9 cellular contexts compared by ENCODE assay signal in the genomic region with DNA sequence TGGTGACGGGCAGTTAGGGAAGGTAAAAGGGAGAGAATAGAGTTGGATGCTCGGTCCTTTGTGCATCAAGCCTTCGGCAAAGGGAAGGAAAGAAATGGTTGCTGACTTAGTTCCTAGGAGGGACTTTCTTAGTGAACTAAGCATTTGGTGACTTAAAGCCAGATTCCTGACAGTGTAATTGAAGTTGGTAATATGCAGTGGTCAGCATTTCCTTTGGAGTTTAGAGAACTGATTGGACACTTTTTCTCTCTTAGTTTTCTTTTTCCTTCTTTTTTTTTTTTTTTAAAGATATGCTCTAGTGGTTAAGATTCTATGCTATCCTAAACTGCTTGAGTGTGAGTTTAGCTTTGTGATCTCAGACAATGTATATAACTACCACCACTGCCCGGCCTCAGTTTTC. TPM values are rescaled to one million over a fixed set of nuclear protein-coding genes. Genes with fewer than 3 reads are reported as not detected.
DNase-seq lines count a peak whose midpoint lies in the region; ATAC-seq and TF ChIP-seq lines count a peak whose summit lies in the region.
"Had no signal": no experiment of that assay in that cellular context is flagged by ENCODE, and none has a peak within 500 bp of the region (broad histone marks: within the 10 kb centered on the region; RNA-seq: fewer than 3 reads in every experiment).

No MANE protein-coding gene starts in this region.

- TF ChIP-seq CTCF in heart right ventricle (IDR thresholded peaks at IDR 0.05) = no peak

- H3K27me3 Mint-ChIP-seq in activated naive CD8-positive, alpha-beta T cell treated with anti-CD3 and anti-CD28 coated beads for 36 hours = peaks cover 3% of the 10 kb centered on the region

- H3K27ac Mint-ChIP-seq in activated naive CD8-positive, alpha-beta T cell treated with anti-CD3 and anti-CD28 coated beads for 36 hours = no peak overlapping the region

- H3K27me3 ChIP-seq in heart right ventricle (no peaks in the 10 kb centered on the region), thymus (ENCODE audit: control insufficient read depth, insufficient read depth) (no peaks in the 10 kb centered on the region)

- H3K27ac ChIP-seq in heart right ventricle (peak overlapping the region in 2 of 10 donors; percentile 88), thymus (ENCODE audit: low read depth) (no peak overlapping the region)

- H3K36me3 ChIP-seq in heart right ventricle = peaks cover 0 to 41% (median 1%) of the 10 kb centered on the region in 9 donors
- H3K36me3 ChIP-seq in thymus (ENCODE audit: control insufficient read depth, insufficient read depth) = peaks cover 9% of the 10 kb centered on the region

- intact Hi-C loops in heart right ventricle (cut with DNase I) (loop anchor here in 5 of 10 donors (5.0 to 10.0 kb wide), 4 partner anchors 64 to 369 kb away; a partner anchor contains a TSS), left cardiac atrium (cut with DNase I) (loop anchor here in 1 of 2 donors (10.0 kb wide), 1 partner anchor 132 kb away; no protein-coding TSS in a partner anchor)

- DNase-seq in heart right ventricle (no peak), left cardiac atrium (no peak), left kidney (ENCODE audit: low read depth, low spot score) (peak; percentile 12), HCEC 1CT (no peak), SW 1271 (lab: John Stamatoyannopoulos, UW) (no peak)
- DNase-seq in activated naive CD8-positive, alpha-beta T cell treated with anti-CD3 and anti-CD28 coated beads for 36 hours = no peak
- DNase-seq in stimulated activated CD4-positive, alpha-beta T cell treated with anti-CD3 and anti-CD28 coated beads, Interleukin-15, amount 100 ng/mL, for 24 hours = no peak
- DNase-seq: effector CD4-positive, alpha-beta T cell had no signal

- 70 to 79% methylated on average over 4 of the region's 4 CpGs for WGBS in heart right ventricle, 2 donors
- WGBS in thymus = 94% methylated on average over 4 of the region's 4 CpGs

- peaks cover 34% of the 10 kb centered on the region for H3K36me3 Mint-ChIP-seq in activated naive CD8-positive, alpha-beta T cell treated with anti-CD3 and anti-CD28 coated beads for 36 hours

- H3K9me3 ChIP-seq in heart right ventricle (no peaks in the 10 kb centered on the region), thymus (ENCODE audit: control insufficient read depth) (no peaks in the 10 kb centered on the region)

- ATAC-seq in heart right ventricle (no peak), left cardiac atrium (no peak)

- peaks cover 42% of the 10 kb centered on the region for H3K4me1 Mint-ChIP-seq in activated naive CD8-positive, alpha-beta T cell treated with anti-CD3 and anti-CD28 coated beads for 36 hours

- peak overlapping the region; percentile 98 for H3K4me3 Mint-ChIP-seq in activated naive CD8-positive, alpha-beta T cell treated with anti-CD3 and anti-CD28 coated beads for 36 hours

- peak overlapping the region in 6 of 10 donors; percentile 73 to 97 (median 89) for H3K4me3 ChIP-seq in heart right ventricle
- H3K4me3 ChIP-seq in thymus (ENCODE audit: low read length) = peak overlapping the region; percentile 15

- H3K9me3 Mint-ChIP-seq in activated naive CD8-positive, alpha-beta T cell treated with anti-CD3 and anti-CD28 coated beads for 36 hours = no peaks in the 10 kb centered on the region

- peaks cover 12 to 46% (median 38%) of the 10 kb centered on the region in 9 donors for H3K4me1 ChIP-seq in heart right ventricle
- H3K4me1 ChIP-seq in thymus (ENCODE audit: control insufficient read depth, insufficient read depth, low read length) = peaks cover 16% of the 10 kb centered on the region

RNA-seq across cellular contexts. Expression of a gene that starts 2.3 kb away (rescaled TPM):
- total RNA-seq in heart right ventricle (10 to 100 TPM; 44.5 to 80.4 (median 48.8) TPM), left cardiac atrium (10 to 100 TPM; 80.7 to 88.0 TPM)
- polyA plus RNA-seq in heart right ventricle (100 to 1,000 TPM in 1 of 2 donors, 10 to 100 TPM in 1; 34.3 to 138 TPM), thymus (131 TPM)
- 100 to 1,000 TPM; 165 to 166 TPM for total RNA-seq in activated naive CD8-positive, alpha-beta T cell treated with anti-CD3 and anti-CD28 coated beads for 36 hours

RNA-seq across cellular contexts. Expression of a gene that starts 23.9 kb away (rescaled TPM):
- total RNA-seq in heart right ventricle (under 1 TPM in 1 of 10 donors, not detected in 9; 0.15 TPM), left cardiac atrium (not detected)
- polyA plus RNA-seq in heart right ventricle (under 1 TPM in 1 of 2 donors, not detected in 1; 0.12 TPM), thymus (0.05 TPM)
- not detected for total RNA-seq in activated naive CD8-positive, alpha-beta T cell treated with anti-CD3 and anti-CD28 coated beads for 36 hours

RNA-seq across cellular contexts. Expression of a gene that starts 56.5 kb away (rescaled TPM):
- total RNA-seq in heart right ventricle (10 to 100 TPM in 2 of 10 donors, 1 to 10 TPM in 8; 4.7 to 19.2 (median 5.8) TPM), left cardiac atrium (10 to 100 TPM; 14.7 to 19.7 TPM)
- polyA plus RNA-seq in heart right ventricle (10 to 100 TPM in 1 of 2 donors, 1 to 10 TPM in 1; 8.0 to 13.9 TPM), thymus (27.0 TPM)
- 1 to 10 TPM; 5.3 to 6.6 TPM for total RNA-seq in activated naive CD8-positive, alpha-beta T cell treated with anti-CD3 and anti-CD28 coated beads for 36 hours
